ENCODE assay signal across 21 cellular contexts in the genomic region with DNA sequence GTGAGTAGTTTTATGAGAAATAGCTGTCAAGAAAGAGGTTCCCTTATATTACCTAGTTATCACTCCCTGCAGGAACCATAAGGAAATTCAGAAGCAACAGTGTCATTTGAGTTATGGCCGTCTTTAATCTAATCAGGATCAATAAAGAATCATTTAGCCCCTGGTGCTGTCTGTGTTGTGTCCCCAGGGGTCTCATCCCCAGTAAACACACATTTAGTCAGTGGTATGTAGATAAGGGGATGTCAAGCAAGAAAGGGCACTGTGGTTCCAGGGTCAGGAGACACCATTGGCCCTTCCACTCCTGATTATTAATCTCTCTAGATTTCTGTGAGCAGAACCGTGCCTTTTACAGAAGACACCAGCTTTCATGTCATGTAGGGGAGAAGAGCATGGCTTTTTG.
"Had no signal": no experiment of that assay in that cellular context is flagged by ENCODE, and none has a peak within 500 bp of the region (broad histone marks: within the 10 kb centered on the region; RNA-seq: fewer than 3 reads in every experiment).

No MANE protein-coding gene starts in this region.

- H3K79me2 ChIP-seq: hepatocyte had no signal

- H3K36me3 ChIP-seq: esophagus muscularis mucosa, gastroesophageal sphincter, heart left ventricle, left lung, lower lobe of right lung had no signal

- H2AFZ ChIP-seq: hepatocyte had no signal

- H3K9me3 ChIP-seq: esophagus muscularis mucosa, gastroesophageal sphincter, heart left ventricle, left lung, lower lobe of right lung, mucosa of descending colon had no signal

- H3K4me3 ChIP-seq: coronary artery, dorsolateral prefrontal cortex, esophagus muscularis mucosa, gastroesophageal sphincter, heart left ventricle, hepatocyte, left lung, lower lobe of right lung, mucosa of descending colon had no signal

- H3K4me2 ChIP-seq: hepatocyte had no signal

- H3K27ac ChIP-seq: coronary artery, dorsolateral prefrontal cortex, esophagus muscularis mucosa, foreskin keratinocyte, gastroesophageal sphincter, heart left ventricle, hepatocyte, left lung, lower lobe of right lung had no signal

- FAIRE-seq: colon, endothelial cell of umbilical vein, frontal cortex, islet of Langerhans, keratinocyte had no signal

- H3K27me3 ChIP-seq: dorsolateral prefrontal cortex, esophagus muscularis mucosa, gastroesophageal sphincter, heart left ventricle, hepatocyte, left lung had no signal

- H3K4me1 ChIP-seq: foreskin keratinocyte, left lung had no signal

- DNase-seq: dermis blood vessel endothelial cell; dorsolateral prefrontal cortex; effector CD4-positive, alpha-beta T cell; effector memory CD4-positive, alpha-beta T cell; foreskin keratinocyte; heart left ventricle; left cardiac atrium; left lung; left ventricle myocardium superior; lower lobe of right lung; mucosa of descending colon; naive B cell had no signal
